Comparison of ENCODE assay signal across 8 cellular contexts in genomic region chr12:108377260-108377659, GRCh38. TPM values are rescaled to one million over a fixed set of nuclear protein-coding genes. Genes with fewer than 3 reads are reported as not detected.
"Had no signal": no experiment of that assay in that cellular context is flagged by ENCODE, and none has a peak within 500 bp of the region (broad histone marks: within the 10 kb centered on the region; RNA-seq: fewer than 3 reads in every experiment).

No MANE protein-coding gene starts in this region.

- H3K9ac ChIP-seq: GM23248 had no signal

- H3K4me3 Mint-ChIP-seq: HFFc6 had no signal

- H3K27ac ChIP-seq: GM23248 had no signal

- DNase-seq: GM23248, GOT3, H7, HFFc6, IMR-90 had no signal

- H3K36me3 ChIP-seq: HAP-1 had no signal

- H3K9me3 ChIP-seq: HAP-1 had no signal

- H3K4me1 ChIP-seq: HAP-1 had no signal

- H3K27ac Mint-ChIP-seq: HFFc6 had no signal

- H3K4me3 ChIP-seq: GM23248, HAP-1 had no signal

- ATAC-seq: HCT116 had no signal

RNA-seq across cellular contexts. Expression of gene CMKLR1, which starts 38.1 kb away (rescaled TPM):
- total RNA-seq: HFFc6, HT-29, IMR-90 had no signal
- polyA plus RNA-seq: IMR-90 had no signal
